15 cellular contexts compared by ENCODE assay signal in the genomic region with DNA sequence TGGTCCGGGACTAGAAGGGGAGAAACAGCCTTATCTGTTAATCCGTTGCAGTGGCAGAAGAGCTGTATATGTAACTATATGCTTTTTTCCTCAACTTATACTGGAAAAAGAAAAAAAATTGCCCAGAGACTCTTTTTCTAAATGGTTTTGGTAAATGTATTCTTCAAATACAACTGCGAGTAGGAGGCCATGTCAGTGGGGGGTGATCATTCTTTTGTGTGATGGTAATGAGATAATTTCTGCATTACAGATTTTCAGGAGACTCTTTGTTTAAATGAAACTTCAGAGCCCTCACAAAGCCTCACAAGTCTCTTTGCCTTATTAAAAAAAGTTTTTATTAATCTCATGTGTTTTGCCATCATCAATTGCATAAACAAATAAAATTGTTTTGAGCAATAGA.
A peak's percentile ranks its signal among the peaks of the same experiment; 100 is the strongest.
DNase-seq lines count a peak whose midpoint lies in the region; ATAC-seq and TF ChIP-seq lines count a peak whose summit lies in the region.
"Had no signal": no experiment of that assay in that cellular context is flagged by ENCODE, and none has a peak within 500 bp of the region (broad histone marks: within the 10 kb centered on the region; RNA-seq: fewer than 3 reads in every experiment).

No MANE protein-coding gene starts in this region.

- no peak for ATAC-seq in left ventricle myocardium superior
- ATAC-seq: activated CD8-positive, alpha-beta memory T cell treated with anti-CD3 and anti-CD28 coated beads, Interleukin-2, amount 10 ng/mL, durations not matched to agents 7 days and 5 days; naive thymus-derived CD8-positive, alpha-beta T cell had no signal

- peak overlapping the region; percentile 89 for H3K27ac ChIP-seq in left ventricle myocardium inferior (replicated peaks)
- peak overlapping the region; percentile 90 for H3K27ac ChIP-seq in epithelial cell of prostate
- H3K27ac ChIP-seq in neutrophil = peak overlapping the region; percentile 80
- peak overlapping the region; percentile 79 for H3K27ac ChIP-seq in vagina
- H3K27ac ChIP-seq: colonic mucosa, SJCRH30 had no signal

- H3K4me1 ChIP-seq in left ventricle myocardium inferior = peaks cover 81% of the 10 kb centered on the region
- H3K4me1 ChIP-seq in neutrophil (ENCODE audit: control insufficient read depth in 1 of 2, insufficient read depth in 1 of 2, low read depth in 1 of 2, low read length in 1 of 2) = peaks cover 53 to 59% of the 10 kb centered on the region in 2 experiments
- H3K4me1 ChIP-seq in vagina = peaks cover 82% of the 10 kb centered on the region

- H3K27me3 ChIP-seq in left ventricle myocardium inferior (ENCODE audit: low read depth) (no peaks in the 10 kb centered on the region), neutrophil (no peaks in the 10 kb centered on the region), vagina (no peaks in the 10 kb centered on the region)
- H3K27me3 ChIP-seq: colonic mucosa, SJCRH30 had no signal

- intact Hi-C loops in left ventricle myocardium inferior (cut with micrococcal nuclease) (no loop called here), left ventricle myocardium superior (cut with micrococcal nuclease) (no loop called here), vagina (cut with DNase I) (no loop called here)

- H3K4me3 ChIP-seq in left ventricle myocardium inferior (no peak overlapping the region), neutrophil (ENCODE audit: low read depth in 1 of 2, low read length in 1 of 2) (no peak overlapping the region), vagina (no peak overlapping the region)
- H3K4me3 ChIP-seq: colonic mucosa, SJCRH30 had no signal

- TF ChIP-seq CTCF in left ventricle myocardium inferior (IDR thresholded peaks at IDR 0.05; ENCODE audit: borderline replicate concordance) (no peak), neutrophil (IDR thresholded peaks at IDR 0.05) (no peak), vagina (IDR thresholded peaks at IDR 0.05) (no peak)

- DNase-seq in left ventricle myocardium inferior (no peak), left ventricle myocardium superior (no peak), epithelial cell of prostate (ENCODE audit: low read depth, low spot score) (no peak), vagina (ENCODE audit: extremely low spot score in 2 of 2) (no peak), NCI-H1694 treated with DMSO at 0.1 percent for 48 hours (lab: John Stamatoyannopoulos, UW) (no peak), germinal center (ENCODE audit: low spot score) (no peak), activated T-cell treated with anti-CD3 and anti-CD28 coated beads for 4 hours (no peak)
- DNase-seq: activated CD8-positive, alpha-beta memory T cell treated with anti-CD3 and anti-CD28 coated beads, Interleukin-2, amount 10 ng/mL, durations not matched to agents 7 days and 5 days; activated naive CD8-positive, alpha-beta T cell treated with anti-CD3 and anti-CD28 coated beads, Interleukin-2, amount 10 ng/mL, durations not matched to agents 7 days and 5 days; colonic mucosa; naive thymus-derived CD8-positive, alpha-beta T cell; NCI-H1436; SJCRH30; stimulated activated CD4-positive, alpha-beta T cell treated with anti-CD3 and anti-CD28 coated beads, Interleukin-12 subunit alpha, Interleukin-12 subunit beta, amount 100 ng/mL, for 4 hours had no signal

- H3K9me3 ChIP-seq in left ventricle myocardium inferior (replicated peaks) = no peaks in the 10 kb centered on the region
- H3K9me3 ChIP-seq in neutrophil = no peaks in the 10 kb centered on the region
- no peaks in the 10 kb centered on the region for H3K9me3 ChIP-seq in vagina
- H3K9me3 ChIP-seq: colonic mucosa, SJCRH30 had no signal

- H3K36me3 ChIP-seq in left ventricle myocardium inferior (no peaks in the 10 kb centered on the region), neutrophil (no peaks in the 10 kb centered on the region), vagina (no peaks in the 10 kb centered on the region)
- H3K36me3 ChIP-seq: colonic mucosa had no signal

- TF ChIP-seq POLR2A in vagina (IDR thresholded peaks at IDR 0.05) = no peak
